In genomic region chr1:208975456-208975855, GRCh38 we compare ENCODE assay signal across 9 cellular contexts.
"Had no signal": no experiment of that assay in that cellular context is flagged by ENCODE, and none has a peak within 500 bp of the region (broad histone marks: within the 10 kb centered on the region; RNA-seq: fewer than 3 reads in every experiment).

No MANE protein-coding gene starts in this region.

- H3K36me3 ChIP-seq: HAP-1 had no signal

- H3K36me3 Mint-ChIP-seq: IgD-negative memory B cell had no signal

- H2AFZ ChIP-seq: GM23248 had no signal

- H3K4me3 ChIP-seq: GM23248, HAP-1 had no signal

- H3K4me1 ChIP-seq: HAP-1 had no signal

- H3K9me3 ChIP-seq: HAP-1 had no signal

- H3K27ac Mint-ChIP-seq: HFFc6, IgD-negative memory B cell had no signal

- H3K4me3 Mint-ChIP-seq: HFFc6, IgD-negative memory B cell had no signal

- H3K27ac ChIP-seq: GM23248, HL-60 had no signal

- ATAC-seq: HCT116, HepG2 had no signal

- DNase-seq: GM23248, GOT3, H7, HFFc6 had no signal

- H3K9ac ChIP-seq: GM23248 had no signal
